Comparison of ENCODE assay signal across 1 cellular context in the genomic region with DNA sequence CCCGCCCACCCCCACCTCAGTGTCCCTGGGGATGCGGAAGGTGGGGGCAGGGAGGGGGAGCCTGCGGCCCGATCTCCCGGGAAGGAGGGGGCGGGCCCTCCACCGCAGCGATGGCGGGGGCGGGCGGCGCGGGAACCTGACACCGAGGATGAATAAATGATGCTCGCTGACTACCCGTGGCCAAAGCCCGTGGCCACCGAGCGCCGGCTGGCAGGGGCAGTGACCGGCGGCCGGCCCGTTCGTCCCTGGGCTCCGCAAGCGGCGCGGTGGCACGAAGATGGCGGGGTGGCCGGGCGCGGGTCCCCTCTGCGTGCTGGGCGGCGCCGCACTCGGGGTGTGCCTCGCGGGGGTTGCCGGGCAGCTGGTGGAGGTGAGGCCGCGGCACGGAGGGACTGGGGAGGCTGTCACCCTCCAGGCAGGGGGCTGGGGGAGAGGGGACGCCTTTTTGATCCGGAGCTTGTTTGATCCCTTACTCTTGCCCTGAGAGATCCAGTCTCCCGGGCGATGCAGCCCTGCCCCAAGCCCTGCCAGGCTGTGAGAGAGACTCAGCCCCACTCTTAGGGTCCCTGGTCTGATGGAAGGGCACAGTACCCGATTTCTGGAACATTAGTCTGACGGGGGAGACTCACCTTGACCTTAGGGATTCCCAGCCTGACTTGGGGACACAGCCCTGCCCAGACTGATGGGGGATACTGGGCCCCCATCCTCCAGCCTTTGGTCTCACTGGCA.
TF ChIP-seq lines count a peak whose summit lies in the region.

A gene with protein sequence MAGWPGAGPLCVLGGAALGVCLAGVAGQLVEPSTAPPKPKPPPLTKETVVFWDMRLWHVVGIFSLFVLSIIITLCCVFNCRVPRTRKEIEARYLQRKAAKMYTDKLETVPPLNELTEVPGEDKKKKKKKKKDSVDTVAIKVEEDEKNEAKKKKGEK (plus strand): TSS at position 182 of the 729 bp plus-strand sequence. CDS start 96 bp downstream, at position 278.

TF ChIP-seq in SK-N-SH treated with all-trans-retinoic acid at 6 μM for 48 hours, 23 proteins besides CTCF, POLR2A, EP300 and RAD21 (continued from another document):
- TF ChIP-seq, protein P1, sequence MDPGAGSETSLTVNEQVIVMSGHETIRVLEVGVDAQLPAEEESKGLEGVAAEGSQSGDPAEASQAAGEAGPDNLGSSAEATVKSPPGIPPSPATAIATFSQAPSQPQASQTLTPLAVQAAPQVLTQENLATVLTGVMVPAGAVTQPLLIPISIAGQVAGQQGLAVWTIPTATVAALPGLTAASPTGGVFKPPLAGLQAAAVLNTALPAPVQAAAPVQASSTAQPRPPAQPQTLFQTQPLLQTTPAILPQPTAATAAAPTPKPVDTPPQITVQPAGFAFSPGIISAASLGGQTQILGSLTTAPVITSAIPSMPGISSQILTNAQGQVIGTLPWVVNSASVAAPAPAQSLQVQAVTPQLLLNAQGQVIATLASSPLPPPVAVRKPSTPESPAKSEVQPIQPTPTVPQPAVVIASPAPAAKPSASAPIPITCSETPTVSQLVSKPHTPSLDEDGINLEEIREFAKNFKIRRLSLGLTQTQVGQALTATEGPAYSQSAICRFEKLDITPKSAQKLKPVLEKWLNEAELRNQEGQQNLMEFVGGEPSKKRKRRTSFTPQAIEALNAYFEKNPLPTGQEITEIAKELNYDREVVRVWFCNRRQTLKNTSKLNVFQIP (CRISPR knock-in tag; IDR thresholded peaks at IDR 0.05; ENCODE audit: borderline replicate concordance, low read depth) = no peak
- TF ChIP-seq BACH2 (CRISPR knock-in tag; IDR thresholded peaks at IDR 0.05; ENCODE audit: borderline replicate concordance) = no peak
- TF ChIP-seq ESRRG (CRISPR knock-in tag; IDR thresholded peaks at IDR 0.05) = no peak
- TF ChIP-seq SNAI2 (CRISPR knock-in tag; IDR thresholded peaks at IDR 0.05) = no peak
- no peak for TF ChIP-seq ZNF70 (CRISPR knock-in tag; IDR thresholded peaks at IDR 0.05)
- TF ChIP-seq, protein P2, sequence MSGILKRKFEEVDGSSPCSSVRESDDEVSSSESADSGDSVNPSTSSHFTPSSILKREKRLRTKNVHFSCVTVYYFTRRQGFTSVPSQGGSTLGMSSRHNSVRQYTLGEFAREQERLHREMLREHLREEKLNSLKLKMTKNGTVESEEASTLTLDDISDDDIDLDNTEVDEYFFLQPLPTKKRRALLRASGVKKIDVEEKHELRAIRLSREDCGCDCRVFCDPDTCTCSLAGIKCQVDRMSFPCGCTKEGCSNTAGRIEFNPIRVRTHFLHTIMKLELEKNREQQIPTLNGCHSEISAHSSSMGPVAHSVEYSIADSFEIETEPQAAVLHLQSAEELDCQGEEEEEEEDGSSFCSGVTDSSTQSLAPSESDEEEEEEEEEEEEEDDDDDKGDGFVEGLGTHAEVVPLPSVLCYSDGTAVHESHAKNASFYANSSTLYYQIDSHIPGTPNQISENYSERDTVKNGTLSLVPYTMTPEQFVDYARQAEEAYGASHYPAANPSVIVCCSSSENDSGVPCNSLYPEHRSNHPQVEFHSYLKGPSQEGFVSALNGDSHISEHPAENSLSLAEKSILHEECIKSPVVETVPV (CRISPR knock-in tag; IDR thresholded peaks at IDR 0.05) = no peak
- TF ChIP-seq ZNF8 (CRISPR knock-in tag; IDR thresholded peaks at IDR 0.05) = no peak
- no peak for TF ChIP-seq PPARA (CRISPR knock-in tag; IDR thresholded peaks at IDR 0.05; ENCODE audit: borderline replicate concordance)
- no peak for TF ChIP-seq ZC3H10 (CRISPR knock-in tag; IDR thresholded peaks at IDR 0.05)
- no peak for TF ChIP-seq OSR1 (CRISPR knock-in tag; IDR thresholded peaks at IDR 0.05)
